In genomic region chr1:64948905-64949833, GRCh38 we compare ENCODE assay signal across 10 cellular contexts. TPM values are rescaled to one million over a fixed set of nuclear protein-coding genes. Genes with fewer than 3 reads are reported as not detected.
DNase-seq lines count a peak whose midpoint lies in the region; ATAC-seq and TF ChIP-seq lines count a peak whose summit lies in the region.
"Had no signal": no experiment of that assay in that cellular context is flagged by ENCODE, and none has a peak within 500 bp of the region (broad histone marks: within the 10 kb centered on the region; RNA-seq: fewer than 3 reads in every experiment).

No MANE protein-coding gene starts in this region.

- H2AFZ ChIP-seq in hepatocyte = no peak overlapping the region

- H3K9me2 ChIP-seq in hepatocyte (replicated peaks; ENCODE audit: insufficient read depth) = no peaks in the 10 kb centered on the region

- CTCF ChIA-PET in activated CD4-positive, alpha-beta memory T cell treated with anti-CD3 and anti-CD28 coated beads for 36 hours (lab: Charles Lee) = interaction anchor here (0.8 to 1.7 kb wide), 3 partner anchors 11 to 126 kb away, joined by 3 to 4 read pairs (median 4); no protein-coding TSS in a partner anchor

- DNase-seq in stimulated activated CD4-positive, alpha-beta T cell treated with anti-CD3 and anti-CD28 coated beads, Interleukin-15, amount 100 ng/mL, for 24 hours = peak; percentile 46
- DNase-seq in stimulated activated CD4-positive, alpha-beta T cell treated with anti-CD3 and anti-CD28 coated beads, Interleukin-4, amount 100 ng/mL, for 1 hour = no peak
- DNase-seq in activated CD4-positive, alpha-beta memory T cell treated with anti-CD3 and anti-CD28 coated beads for 36 hours = peak; percentile 60
- DNase-seq in hepatocyte (ENCODE audit: low spot score) (peak; percentile 74), upper lobe of right lung (no peak)
- DNase-seq: substantia nigra had no signal

- H3K27ac ChIP-seq in hepatocyte (peak overlapping the region; percentile 71), upper lobe of right lung (peak overlapping the region; percentile 28)
- H3K27ac ChIP-seq: VCaP had no signal

- peaks cover 9% of the 10 kb centered on the region for H4K20me1 ChIP-seq in hepatocyte (ENCODE audit: insufficient read depth, poor library complexity, severe bottlenecking)

- intact Hi-C loops in activated CD4-positive, alpha-beta memory T cell treated with anti-CD3 and anti-CD28 coated beads for 36 hours (cut with micrococcal nuclease) = loop anchor here (1.0 to 2.0 kb wide), 3 partner anchors 8 to 26 kb away; no protein-coding TSS in a partner anchor
- intact Hi-C loops in upper lobe of right lung (cut with DNase I) = no loop called here

- no peaks in the 10 kb centered on the region for H3K36me3 ChIP-seq in hepatocyte (replicated peaks; ENCODE audit: insufficient read depth, low read depth)
- no peaks in the 10 kb centered on the region for H3K36me3 ChIP-seq in upper lobe of right lung

- H3K9me3 ChIP-seq in hepatocyte (ENCODE audit: low read depth) = no peaks in the 10 kb centered on the region
- no peaks in the 10 kb centered on the region for H3K9me3 ChIP-seq in upper lobe of right lung

- H3K27ac Mint-ChIP-seq in activated CD4-positive, alpha-beta memory T cell treated with anti-CD3 and anti-CD28 coated beads for 36 hours = peak overlapping the region; percentile 86

- TF ChIP-seq CTCF in hepatocyte (IDR thresholded peaks at IDR 0.05; ENCODE audit: poor library complexity) (no peak), upper lobe of right lung (IDR thresholded peaks at IDR 0.05) (no peak)

- WGBS in hepatocyte (ENCODE audit: low lambda C conversion rate, missing lambda C conversion rate) = 75% methylated on average over 3 of the region's 3 CpGs

- no peaks in the 10 kb centered on the region for H3K36me3 Mint-ChIP-seq in activated CD4-positive, alpha-beta memory T cell treated with anti-CD3 and anti-CD28 coated beads for 36 hours

- no peaks in the 10 kb centered on the region for H3K27me3 ChIP-seq in hepatocyte
- no peaks in the 10 kb centered on the region for H3K27me3 ChIP-seq in upper lobe of right lung

- peak overlapping the region; percentile 18 for H3K4me3 Mint-ChIP-seq in activated CD4-positive, alpha-beta memory T cell treated with anti-CD3 and anti-CD28 coated beads for 36 hours

- no peaks in the 10 kb centered on the region for H3K9me3 Mint-ChIP-seq in activated CD4-positive, alpha-beta memory T cell treated with anti-CD3 and anti-CD28 coated beads for 36 hours

- POLR2A ChIA-PET in activated CD4-positive, alpha-beta memory T cell treated with anti-CD3 and anti-CD28 coated beads for 36 hours (lab: Charles Lee) = interaction anchor here (1.3 to 2.3 kb wide), 2 partner anchors 12 to 18 kb away, joined by 4 to 8 read pairs; no protein-coding TSS in a partner anchor

- no peaks in the 10 kb centered on the region for H3K27me3 Mint-ChIP-seq in activated CD4-positive, alpha-beta memory T cell treated with anti-CD3 and anti-CD28 coated beads for 36 hours

- peak; percentile 77 for ATAC-seq in upper lobe of right lung
- ATAC-seq in GM21360 (IDR thresholded peaks at IDR 0.05; ENCODE audit: unreplicated experiment) = no peak
- no peak for ATAC-seq in HG03196 (IDR thresholded peaks at IDR 0.05; ENCODE audit: unreplicated experiment)
- ATAC-seq in HG02759 (IDR thresholded peaks at IDR 0.05; ENCODE audit: unreplicated experiment) = no peak

- peaks cover 94% of the 10 kb centered on the region for H3K79me2 ChIP-seq in hepatocyte

- H3K4me1 ChIP-seq in hepatocyte (ENCODE audit: insufficient read depth) (peaks cover 37% of the 10 kb centered on the region), upper lobe of right lung (peaks cover 72% of the 10 kb centered on the region)

- H3K4me3 ChIP-seq in hepatocyte (no peak overlapping the region), upper lobe of right lung (no peak overlapping the region)

- H3K4me2 ChIP-seq in hepatocyte = no peak overlapping the region

- H3K4me1 Mint-ChIP-seq in activated CD4-positive, alpha-beta memory T cell treated with anti-CD3 and anti-CD28 coated beads for 36 hours (ENCODE audit: low read depth) = peaks cover 70% of the 10 kb centered on the region

RNA-seq across cellular contexts. Expression of gene JAK1, which starts 17.2 kb away (rescaled TPM):
- total RNA-seq in activated CD4-positive, alpha-beta memory T cell treated with anti-CD3 and anti-CD28 coated beads for 36 hours = 100 to 1,000 TPM; 115 to 128 TPM
- total RNA-seq in hepatocyte = 102 and 104 TPM in 2 replicates
- polyA plus RNA-seq in hepatocyte = 60.2 and 63.5 TPM in 2 replicates
- 152 TPM for total RNA-seq in upper lobe of right lung

Comparison
In these comparisons a context has a peak if more than half of its experiments do, and no peak if none do; other contexts are left out.
1. DNase-seq: peak in stimulated activated CD4-positive, alpha-beta T cell treated with anti-CD3 and anti-CD28 coated beads, Interleukin-15, amount 100 ng/mL, for 24 hours (single experiment), activated CD4-positive, alpha-beta memory T cell treated with anti-CD3 and anti-CD28 coated beads for 36 hours (single experiment) and hepatocyte (single experiment); none in stimulated activated CD4-positive, alpha-beta T cell treated with anti-CD3 and anti-CD28 coated beads, Interleukin-4, amount 100 ng/mL, for 1 hour (single experiment) and upper lobe of right lung (single experiment).